ENCODE assay signal across 1 cellular context in genomic region chr12:67268896-67269631, GRCh38.
TF ChIP-seq lines count a peak whose summit lies in the region.

TSS of gene CAND1 (plus strand) at chr12:67269358. CDS start at chr12:67269718, 360 bp downstream.

TF ChIP-seq in HepG2, 621 proteins besides CTCF, POLR2A, EP300 and RAD21 (continued from another document and continues in another):
- TF ChIP-seq, protein P1, sequence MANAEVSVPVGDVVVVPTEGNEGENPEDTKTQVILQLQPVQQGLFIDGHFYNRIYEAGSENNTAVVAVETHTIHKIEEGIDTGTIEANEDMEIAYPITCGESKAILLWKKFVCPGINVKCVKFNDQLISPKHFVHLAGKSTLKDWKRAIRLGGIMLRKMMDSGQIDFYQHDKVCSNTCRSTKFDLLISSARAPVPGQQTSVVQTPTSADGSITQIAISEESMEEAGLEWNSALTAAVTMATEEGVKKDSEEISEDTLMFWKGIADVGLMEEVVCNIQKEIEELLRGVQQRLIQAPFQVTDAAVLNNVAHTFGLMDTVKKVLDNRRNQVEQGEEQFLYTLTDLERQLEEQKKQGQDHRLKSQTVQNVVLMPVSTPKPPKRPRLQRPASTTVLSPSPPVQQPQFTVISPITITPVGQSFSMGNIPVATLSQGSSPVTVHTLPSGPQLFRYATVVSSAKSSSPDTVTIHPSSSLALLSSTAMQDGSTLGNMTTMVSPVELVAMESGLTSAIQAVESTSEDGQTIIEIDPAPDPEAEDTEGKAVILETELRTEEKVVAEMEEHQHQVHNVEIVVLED (CRISPR knock-in tag; IDR thresholded peaks at IDR 0.05; ENCODE audit: borderline replicate concordance) = peak; percentile 96
- TF ChIP-seq ZNF574 (CRISPR knock-in tag; IDR thresholded peaks at IDR 0.05) (no peak; the same call in none of the 2 replicates), CREM (IDR thresholded peaks at IDR 0.05) (peak; percentile 98), CREM (CRISPR knock-in tag; IDR thresholded peaks at IDR 0.05) (no peak), SRY (CRISPR knock-in tag; IDR thresholded peaks at IDR 0.05) (peak; percentile 66), ZNF567 (CRISPR knock-in tag; IDR thresholded peaks at IDR 0.05; ENCODE audit: borderline replicate concordance) (0 out of 2 replicates have a peak, but pooled peaks have one; percentile 49), SP4 (CRISPR knock-in tag; IDR thresholded peaks at IDR 0.05) (peak; percentile 84), FOXP1 (IDR thresholded peaks at IDR 0.05) (no peak), FOXP1 (CRISPR knock-in tag; IDR thresholded peaks at IDR 0.05) (peak; percentile 47; the same call in 1 of the 2 replicates), RCOR2 (CRISPR knock-in tag; IDR thresholded peaks at IDR 0.05) (no peak), PAWR (CRISPR knock-in tag; IDR thresholded peaks at IDR 0.05; ENCODE audit: borderline replicate concordance) (no peak), ZKSCAN8 (CRISPR knock-in tag; IDR thresholded peaks at IDR 0.05; ENCODE audit: borderline replicate concordance) (no peak), ZFX (CRISPR knock-in tag; IDR thresholded peaks at IDR 0.05; ENCODE audit: low read depth) (peak; percentile 99), ZNF124 (CRISPR knock-in tag; IDR thresholded peaks at IDR 0.05) (0 out of 2 replicates have a peak, but pooled peaks have one; percentile 62), TRAFD1 (CRISPR knock-in tag; IDR thresholded peaks at IDR 0.05; ENCODE audit: borderline replicate concordance) (0 out of 2 replicates have a peak, but pooled peaks have one; percentile 93), ZNF260 (CRISPR knock-in tag; IDR thresholded peaks at IDR 0.05; ENCODE audit: borderline replicate concordance, low read depth) (0 out of 2 replicates have a peak, but pooled peaks have one; percentile 52), ZNF564 (CRISPR knock-in tag; IDR thresholded peaks at IDR 0.05) (peak; percentile 65; the same call in 1 of the 2 replicates), POLR2AphosphoS2 (IDR thresholded peaks at IDR 0.05; ENCODE audit: low read depth, low read length) (0 out of 2 replicates have a peak, but pooled peaks have one; percentile 52), MAFG (CRISPR knock-in tag; IDR thresholded peaks at IDR 0.05) (no peak), ZNF430 (CRISPR knock-in tag; IDR thresholded peaks at IDR 0.05) (peak; percentile 23; the same call in 1 of the 2 replicates), DNMT3B (CRISPR knock-in tag; conservative IDR thresholded peaks at IDR 0.05) (no peak), THAP11 (CRISPR knock-in tag; IDR thresholded peaks at IDR 0.05) (peak; percentile 97), TEAD2 (CRISPR knock-in tag; IDR thresholded peaks at IDR 0.05) (peak; percentile 20; the same call in 1 of the 2 replicates), ZNF563 (CRISPR knock-in tag; IDR thresholded peaks at IDR 0.05) (no peak), ZNF281 (CRISPR knock-in tag; IDR thresholded peaks at IDR 0.05; ENCODE audit: borderline replicate concordance) (peak; percentile 24; the same call in 1 of the 2 replicates), GATA4 (IDR thresholded peaks at IDR 0.05; ENCODE audit: borderline replicate concordance, low read depth) (0 out of 2 replicates have a peak, but pooled peaks have one; percentile 12), REST (IDR thresholded peaks at IDR 0.05; ENCODE audit: borderline replicate concordance in 1 of 2, low read depth in 1 of 2, low read length in 2 of 2) (peak in 1 of 2 experiments; percentile 41; a peak in 1 of 4 replicates), BCL6 (CRISPR knock-in tag; IDR thresholded peaks at IDR 0.05) (no peak), AGO1 (IDR thresholded peaks at IDR 0.05; ENCODE audit: low read depth, low read length, poor library complexity, severe bottlenecking) (peak; percentile 15), IKZF4 (CRISPR knock-in tag; IDR thresholded peaks at IDR 0.05; ENCODE audit: borderline replicate concordance, low read depth, not compliant biosample characterization) (peak; percentile 40), ZNF562 (CRISPR knock-in tag; IDR thresholded peaks at IDR 0.05; ENCODE audit: borderline replicate concordance) (no peak), ATF7 (IDR thresholded peaks at IDR 0.05) (0 out of 2 replicates have a peak, but pooled peaks have one; percentile 4), ATF7 (CRISPR knock-in tag; IDR thresholded peaks at IDR 0.05) (no peak), REPIN1 (CRISPR knock-in tag; IDR thresholded peaks at IDR 0.05; ENCODE audit: borderline replicate concordance, low read depth) (peak; percentile 89), TBL1XR1 (IDR thresholded peaks at IDR 0.05; ENCODE audit: borderline replicate concordance, low read length, partially characterized antibody) (no peak), ZBTB7B (CRISPR knock-in tag; IDR thresholded peaks at IDR 0.05) (peak; percentile 58), HNRNPLL (IDR thresholded peaks at IDR 0.05; ENCODE audit: low read depth, low read length, poor library complexity, severe bottlenecking) (peak; percentile 81), ZNF20 (CRISPR knock-in tag; IDR thresholded peaks at IDR 0.05) (no peak; the same call in 1 of the 2 replicates)
- TF ChIP-seq, protein P2, sequence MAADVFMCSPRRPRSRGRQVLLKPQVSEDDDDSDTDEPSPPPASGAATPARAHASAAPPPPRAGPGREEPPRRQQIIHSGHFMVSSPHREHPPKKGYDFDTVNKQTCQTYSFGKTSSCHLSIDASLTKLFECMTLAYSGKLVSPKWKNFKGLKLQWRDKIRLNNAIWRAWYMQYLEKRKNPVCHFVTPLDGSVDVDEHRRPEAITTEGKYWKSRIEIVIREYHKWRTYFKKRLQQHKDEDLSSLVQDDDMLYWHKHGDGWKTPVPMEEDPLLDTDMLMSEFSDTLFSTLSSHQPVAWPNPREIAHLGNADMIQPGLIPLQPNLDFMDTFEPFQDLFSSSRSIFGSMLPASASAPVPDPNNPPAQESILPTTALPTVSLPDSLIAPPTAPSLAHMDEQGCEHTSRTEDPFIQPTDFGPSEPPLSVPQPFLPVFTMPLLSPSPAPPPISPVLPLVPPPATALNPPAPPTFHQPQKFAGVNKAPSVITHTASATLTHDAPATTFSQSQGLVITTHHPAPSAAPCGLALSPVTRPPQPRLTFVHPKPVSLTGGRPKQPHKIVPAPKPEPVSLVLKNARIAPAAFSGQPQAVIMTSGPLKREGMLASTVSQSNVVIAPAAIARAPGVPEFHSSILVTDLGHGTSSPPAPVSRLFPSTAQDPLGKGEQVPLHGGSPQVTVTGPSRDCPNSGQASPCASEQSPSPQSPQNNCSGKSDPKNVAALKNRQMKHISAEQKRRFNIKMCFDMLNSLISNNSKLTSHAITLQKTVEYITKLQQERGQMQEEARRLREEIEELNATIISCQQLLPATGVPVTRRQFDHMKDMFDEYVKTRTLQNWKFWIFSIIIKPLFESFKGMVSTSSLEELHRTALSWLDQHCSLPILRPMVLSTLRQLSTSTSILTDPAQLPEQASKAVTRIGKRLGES (CRISPR knock-in tag; IDR thresholded peaks at IDR 0.05; ENCODE audit: borderline replicate concordance) = peak; percentile 80; the same call in 1 of the 2 replicates
- TF ChIP-seq, protein P3, sequence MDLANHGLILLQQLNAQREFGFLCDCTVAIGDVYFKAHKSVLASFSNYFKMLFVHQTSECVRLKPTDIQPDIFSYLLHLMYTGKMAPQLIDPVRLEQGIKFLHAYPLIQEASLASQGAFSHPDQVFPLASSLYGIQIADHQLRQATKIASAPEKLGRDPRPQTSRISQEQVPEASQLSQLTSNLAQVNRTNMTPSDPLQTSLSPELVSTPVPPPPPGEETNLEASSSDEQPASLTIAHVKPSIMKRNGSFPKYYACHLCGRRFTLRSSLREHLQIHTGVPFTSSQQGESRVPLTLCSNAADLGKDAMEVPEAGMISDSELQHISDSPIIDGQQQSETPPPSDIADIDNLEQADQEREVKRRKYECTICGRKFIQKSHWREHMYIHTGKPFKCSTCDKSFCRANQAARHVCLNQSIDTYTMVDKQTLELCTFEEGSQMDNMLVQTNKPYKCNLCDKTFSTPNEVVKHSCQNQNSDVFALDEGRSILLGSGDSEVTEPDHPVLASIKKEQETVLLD (CRISPR knock-in tag; IDR thresholded peaks at IDR 0.05; ENCODE audit: low read depth) = peak; percentile 94
